12 cellular contexts compared by ENCODE assay signal in the genomic region with DNA sequence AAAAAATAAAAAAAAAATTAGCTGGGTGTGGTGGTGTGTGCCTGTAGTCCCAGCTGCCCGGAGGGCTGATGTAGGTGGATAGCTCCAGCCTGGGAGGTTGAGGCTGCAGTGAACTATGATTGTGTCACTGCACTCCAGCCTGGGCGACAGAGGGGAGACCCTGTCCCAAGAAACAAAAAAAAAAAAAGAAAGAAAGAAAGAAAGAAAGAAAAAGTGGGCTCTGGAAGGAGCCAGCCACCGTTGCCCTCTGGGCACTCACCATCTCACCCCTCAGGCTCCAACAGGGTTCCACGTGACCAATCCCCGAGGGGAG.
A peak's percentile ranks its signal among the peaks of the same experiment; 100 is the strongest.
DNase-seq lines count a peak whose midpoint lies in the region; ATAC-seq and TF ChIP-seq lines count a peak whose summit lies in the region.
"Had no signal": no experiment of that assay in that cellular context is flagged by ENCODE, and none has a peak within 500 bp of the region (broad histone marks: within the 10 kb centered on the region; RNA-seq: fewer than 3 reads in every experiment).

No MANE protein-coding gene starts in this region.

- DNase-seq in GM06990 (ENCODE audit: extremely low read depth, insufficient read length) (no peak), fibroblast of lung (ENCODE audit: low read depth in 2 of 2) (no peak), gastrocnemius medialis (no peak), SKM-1 treated with dmso at 0.1 percent for 144 hours (lab: John Stamatoyannopoulos, UW; ENCODE audit: unreplicated experiment) (no peak), left lung (no peak), NCI-H128 (lab: John Stamatoyannopoulos, UW; ENCODE audit: unreplicated experiment) (no peak), NCI-H69 (lab: John Stamatoyannopoulos, UW) (no peak)
- DNase-seq: activated CD4-positive, alpha-beta T cell treated with anti-CD3 and anti-CD28 coated beads, Interleukin-2, amount 50 U/mL, for 1 hour; activated naive CD4-positive, alpha-beta T cell; left colon had no signal

- H3K4me1 ChIP-seq in fibroblast of lung (ENCODE audit: control insufficient read depth, extremely low read depth, insufficient read depth, low read length) (peaks cover 32% of the 10 kb centered on the region), gastrocnemius medialis (peaks cover 69 to 76% of the 10 kb centered on the region in 2 donors), left lung (peaks cover 20 to 39% of the 10 kb centered on the region in 2 donors)

- ATAC-seq in gastrocnemius medialis: no peak
- no peak for ATAC-seq in left lung
- ATAC-seq: left colon had no signal

- no peak overlapping the region for H2AFZ ChIP-seq in fibroblast of lung (ENCODE audit: low read length)

- H3K27ac ChIP-seq in VCaP (peak overlapping the region; percentile 84), fibroblast of lung (ENCODE audit: insufficient read depth, low read length) (peak overlapping the region; percentile 13), gastrocnemius medialis (peak overlapping the region; percentile 98 to 100 (median 100)), left lung (no peak overlapping the region)
- H3K27ac ChIP-seq: HL-60 had no signal

- no peak overlapping the region for H3K4me2 ChIP-seq in fibroblast of lung (ENCODE audit: extremely low read depth, insufficient read depth, low read length)

- intact Hi-C loops in gastrocnemius medialis (cut with DNase I; ENCODE audit: low total_unique reads) (loop anchor here (5.0 to 10.0 kb wide), 3 partner anchors 246 to 479 kb away; a partner anchor contains a TSS), left lung (cut with DNase I) (loop anchor here (10.0 kb wide), 3 partner anchors 109 to 409 kb away; a partner anchor contains a TSS)

- in situ Hi-C loops in gastrocnemius medialis (cut with MboI; ENCODE audit: low sequenced_read_pairs in 4 of 4): loop anchor here in 3 of 4 donors (5.0 to 10.0 kb wide), 3 partner anchors 91 to 409 kb away; a partner anchor contains a TSS

- H3K27me3 ChIP-seq in GM06990 (replicated peaks; ENCODE audit: control insufficient read depth, insufficient read depth, low read length) (no peaks in the 10 kb centered on the region), fibroblast of lung (ENCODE audit: control insufficient read depth, insufficient read depth, low read length) (no peaks in the 10 kb centered on the region), gastrocnemius medialis (no peaks in the 10 kb centered on the region), left lung (no peaks in the 10 kb centered on the region)

- H3K9me3 ChIP-seq in fibroblast of lung (ENCODE audit: control insufficient read depth, insufficient read depth, low read depth, low read length) (no peaks in the 10 kb centered on the region), gastrocnemius medialis (no peaks in the 10 kb centered on the region), left lung (no peaks in the 10 kb centered on the region)

- no peak for TF ChIP-seq POLR2A in gastrocnemius medialis (IDR thresholded peaks at IDR 0.05)

- no peaks in the 10 kb centered on the region for H3K79me2 ChIP-seq in fibroblast of lung (ENCODE audit: control insufficient read depth, insufficient read depth, low read length)

- H3K36me3 ChIP-seq in GM06990 (ENCODE audit: control insufficient read depth, insufficient read depth, low read length): no peaks in the 10 kb centered on the region; the same call in 1 of the 2 replicates
- H3K36me3 ChIP-seq in fibroblast of lung (ENCODE audit: control insufficient read depth, insufficient read depth, low read length): no peaks in the 10 kb centered on the region
- H3K36me3 ChIP-seq in gastrocnemius medialis: no peaks in the 10 kb centered on the region
- H3K36me3 ChIP-seq in left lung: no peaks in the 10 kb centered on the region

- no peak for TF ChIP-seq CTCF in GM06990 (IDR thresholded peaks at IDR 0.05; ENCODE audit: insufficient read depth, low read length, poor library complexity, severe bottlenecking)
- no peak for TF ChIP-seq CTCF in VCaP (conservative IDR thresholded peaks at IDR 0.05)
- no peak for TF ChIP-seq CTCF in fibroblast of lung (conservative IDR thresholded peaks at IDR 0.05 in 1 of 2, IDR thresholded peaks at IDR 0.05 in 1 of 2; ENCODE audit: low read depth in 1 of 2, low read length in 2 of 2)
- TF ChIP-seq CTCF in gastrocnemius medialis (IDR thresholded peaks at IDR 0.05 in 4 of 5, conservative IDR thresholded peaks at IDR 0.05 in 1 of 5): no peak
- no peak for TF ChIP-seq CTCF in left lung (IDR thresholded peaks at IDR 0.05)

- H3K4me3 ChIP-seq in GM06990 (replicated peaks; ENCODE audit: low read depth, low read length) (peak overlapping the region; percentile 23; the same call in 1 of the 2 replicates), fibroblast of lung (replicated peaks in 1 of 4; ENCODE audit: control extremely low read depth in 1 of 4, insufficient read depth in 1 of 4, low read depth in 3 of 4, low read length in 4 of 4) (peak overlapping the region in 1 of 4 experiments; percentile 25), gastrocnemius medialis (no peak overlapping the region), left lung (no peak overlapping the region)

- no peak overlapping the region for H3K9ac ChIP-seq in fibroblast of lung (ENCODE audit: insufficient read depth, low read length)

- H4K20me1 ChIP-seq in fibroblast of lung (ENCODE audit: control insufficient read depth, extremely low read depth, insufficient read depth, low read length): no peaks in the 10 kb centered on the region

Comparison
In these comparisons a context has a peak if more than half of its experiments do, and no peak if none do; other contexts are left out.
1. H3K27ac ChIP-seq: peak in VCaP (single experiment), fibroblast of lung (single experiment) and gastrocnemius medialis (4 of 4); none in left lung (0 of 2).